In genomic region chr3:143165211-143165610, GRCh38 we compare ENCODE assay signal across 1 cellular context.
TF ChIP-seq lines count a peak whose summit lies in the region.

No MANE protein-coding gene starts in this region.

TF ChIP-seq in IMR-90, 13 proteins besides CTCF, POLR2A, EP300 and RAD21 (continued from another document):
- TF ChIP-seq CHD1 (IDR thresholded peaks at IDR 0.05; ENCODE audit: low read depth, low read length) (no peak), RFX5 (IDR thresholded peaks at IDR 0.05; ENCODE audit: low read depth, low read length) (no peak), MAZ (IDR thresholded peaks at IDR 0.05; ENCODE audit: borderline replicate concordance, low read depth, low read length) (no peak)
TF ChIP-seq in IMR-90: peak in this region for 0.
